ENCODE assay signal across 1 cellular context in the genomic region with DNA sequence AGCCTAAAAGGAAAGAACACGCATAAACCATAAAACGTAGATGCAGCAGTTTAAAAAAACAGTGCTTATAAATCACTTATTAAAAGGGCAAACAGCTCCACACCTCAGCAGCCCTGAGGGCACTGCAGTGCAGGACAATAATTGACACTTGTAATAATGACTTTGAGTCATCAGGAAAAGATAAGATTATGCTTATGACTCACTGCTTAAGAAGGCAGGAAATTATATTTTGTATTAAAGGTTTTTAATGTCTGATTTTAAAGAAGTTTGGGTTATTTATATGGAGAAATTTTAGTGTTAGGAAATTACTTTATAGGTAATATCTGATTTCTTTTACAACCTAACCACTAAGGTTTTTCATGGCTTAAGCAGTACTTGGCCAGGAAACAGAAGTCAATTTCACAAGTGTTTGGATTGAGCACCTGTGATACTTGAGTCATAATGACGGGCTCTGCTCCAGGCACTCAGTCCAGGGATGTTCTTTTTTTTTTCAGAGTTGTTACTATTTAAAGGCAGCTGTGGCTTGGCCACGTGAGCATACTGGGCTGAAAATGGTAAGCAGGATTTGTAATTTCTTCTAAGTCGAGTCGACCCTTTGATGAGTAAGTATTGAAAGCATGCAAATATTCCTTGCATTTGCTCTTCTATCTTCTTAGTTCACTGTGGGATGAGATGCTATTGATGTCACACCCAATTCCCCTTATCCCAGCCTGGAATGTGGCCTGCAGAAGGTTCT.
TF ChIP-seq lines count a peak whose summit lies in the region.

No MANE protein-coding gene starts in this region.

TF ChIP-seq in A549, 52 proteins besides CTCF, POLR2A, EP300 and RAD21:
- 0 out of 5 replicates have a peak, but pooled peaks of 1 of the 2 experiments have one; percentile 34 for TF ChIP-seq JUN (IDR thresholded peaks at IDR 0.05)
- peak; percentile 91 for TF ChIP-seq JUNB (IDR thresholded peaks at IDR 0.05)
- peak; percentile 37 for TF ChIP-seq FOSL2 (IDR thresholded peaks at IDR 0.05)
- peak; percentile 82 for TF ChIP-seq FOSL2 (CRISPR knock-in tag; IDR thresholded peaks at IDR 0.05)
- TF ChIP-seq CEBPB (IDR thresholded peaks at IDR 0.05), result peak; percentile 27 to 29; a peak in 2 of 4 replicates
- no peak for TF ChIP-seq MYC (IDR thresholded peaks at IDR 0.05; ENCODE audit: borderline replicate concordance, low read length)
- TF ChIP-seq, protein P1, sequence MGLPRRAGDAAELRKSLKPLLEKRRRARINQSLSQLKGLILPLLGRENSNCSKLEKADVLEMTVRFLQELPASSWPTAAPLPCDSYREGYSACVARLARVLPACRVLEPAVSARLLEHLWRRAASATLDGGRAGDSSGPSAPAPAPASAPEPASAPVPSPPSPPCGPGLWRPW (IDR thresholded peaks at IDR 0.05), result 0 out of 2 replicates have a peak, but pooled peaks have one; percentile 11
- no peak for TF ChIP-seq KDM5A (IDR thresholded peaks at IDR 0.05)
- no peak for TF ChIP-seq CBX8 (IDR thresholded peaks at IDR 0.05)
- peak; percentile 41; the same call in 1 of the 2 replicates for TF ChIP-seq GATA3 (IDR thresholded peaks at IDR 0.05; ENCODE audit: borderline replicate concordance)
- TF ChIP-seq, protein P2, sequence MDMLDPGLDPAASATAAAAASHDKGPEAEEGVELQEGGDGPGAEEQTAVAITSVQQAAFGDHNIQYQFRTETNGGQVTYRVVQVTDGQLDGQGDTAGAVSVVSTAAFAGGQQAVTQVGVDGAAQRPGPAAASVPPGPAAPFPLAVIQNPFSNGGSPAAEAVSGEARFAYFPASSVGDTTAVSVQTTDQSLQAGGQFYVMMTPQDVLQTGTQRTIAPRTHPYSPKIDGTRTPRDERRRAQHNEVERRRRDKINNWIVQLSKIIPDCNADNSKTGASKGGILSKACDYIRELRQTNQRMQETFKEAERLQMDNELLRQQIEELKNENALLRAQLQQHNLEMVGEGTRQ (IDR thresholded peaks at IDR 0.05), result peak; percentile 68
- TF ChIP-seq, protein P3, sequence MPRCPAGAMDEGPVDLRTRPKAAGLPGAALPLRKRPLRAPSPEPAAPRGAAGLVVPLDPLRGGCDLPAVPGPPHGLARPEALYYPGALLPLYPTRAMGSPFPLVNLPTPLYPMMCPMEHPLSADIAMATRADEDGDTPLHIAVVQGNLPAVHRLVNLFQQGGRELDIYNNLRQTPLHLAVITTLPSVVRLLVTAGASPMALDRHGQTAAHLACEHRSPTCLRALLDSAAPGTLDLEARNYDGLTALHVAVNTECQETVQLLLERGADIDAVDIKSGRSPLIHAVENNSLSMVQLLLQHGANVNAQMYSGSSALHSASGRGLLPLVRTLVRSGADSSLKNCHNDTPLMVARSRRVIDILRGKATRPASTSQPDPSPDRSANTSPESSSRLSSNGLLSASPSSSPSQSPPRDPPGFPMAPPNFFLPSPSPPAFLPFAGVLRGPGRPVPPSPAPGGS (IDR thresholded peaks at IDR 0.05), result 0 out of 3 replicates have a peak, but pooled peaks have one; percentile 25
- TF ChIP-seq ZSCAN20 (CRISPR knock-in tag; IDR thresholded peaks at IDR 0.05), result no peak
- TF ChIP-seq ZNF302 (CRISPR knock-in tag; IDR thresholded peaks at IDR 0.05), result no peak
- no peak for TF ChIP-seq ZC3H11A (IDR thresholded peaks at IDR 0.05)
- no peak for TF ChIP-seq POLR2AphosphoS2 (conservative IDR thresholded peaks at IDR 0.05; ENCODE audit: low read length)
